20 cellular contexts compared by ENCODE assay signal in the genomic region with DNA sequence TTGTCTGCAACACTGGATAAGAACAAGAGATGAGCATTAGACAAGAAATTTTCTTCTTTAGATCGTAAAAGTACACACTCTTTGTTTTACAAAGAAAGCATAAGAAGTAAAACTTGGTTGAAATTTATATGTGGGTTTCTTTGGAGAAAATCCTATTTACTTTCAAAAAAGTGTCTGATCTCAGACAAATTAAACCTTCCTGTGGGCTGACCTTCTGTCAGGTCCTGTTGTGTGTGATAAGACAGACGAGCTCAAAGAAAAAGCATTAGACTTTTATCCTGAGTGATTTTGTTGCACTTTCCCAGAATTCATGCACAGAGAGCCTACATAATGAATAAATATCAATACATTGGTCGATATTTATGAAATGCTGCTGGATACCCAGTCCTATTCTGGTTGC.
A peak's percentile ranks its signal among the peaks of the same experiment; 100 is the strongest.
DNase-seq lines count a peak whose midpoint lies in the region; ATAC-seq and TF ChIP-seq lines count a peak whose summit lies in the region.
"Had no signal": no experiment of that assay in that cellular context is flagged by ENCODE, and none has a peak within 500 bp of the region (broad histone marks: within the 10 kb centered on the region; RNA-seq: fewer than 3 reads in every experiment).

No MANE protein-coding gene starts in this region.

- WGBS in adrenal gland, 4 donors, result 74 to 81% (median 76%) methylated on average over 3 of the region's 3 CpGs
- WGBS in mammary epithelial cell (ENCODE audit: low coverage, missing lambda C conversion rate), result 29% methylated on average over 3 of the region's 3 CpGs

- no peak overlapping the region for H3K9ac ChIP-seq in neural cell (ENCODE audit: low read length)
- no peak overlapping the region for H3K9ac ChIP-seq in neural progenitor cell
- H3K9ac ChIP-seq in mammary epithelial cell (ENCODE audit: insufficient read depth, low read length), result no peak overlapping the region
- H3K9ac ChIP-seq: BLaER1 treated with 17β-estradiol and CSF1 and Interleukin-3, amounts not matched to agents 10 nM and 100 nM had no signal

- H3K27me3 ChIP-seq in neural cell (ENCODE audit: insufficient read depth, low read depth, low read length), result no peaks in the 10 kb centered on the region
- no peaks in the 10 kb centered on the region for H3K27me3 ChIP-seq in neural progenitor cell
- no peaks in the 10 kb centered on the region for H3K27me3 ChIP-seq in adrenal gland
- no peaks in the 10 kb centered on the region for H3K27me3 ChIP-seq in mammary epithelial cell (ENCODE audit: insufficient read depth, low read length)
- H3K27me3 ChIP-seq: BLaER1 treated with 17β-estradiol and CSF1 and Interleukin-3, amounts not matched to agents 10 nM and 100 nM had no signal

- H3K36me3 Mint-ChIP-seq in neural progenitor cell, result no peaks in the 10 kb centered on the region
- H3K36me3 Mint-ChIP-seq: CD8-positive, alpha-beta T cell had no signal

- H3K27me3 Mint-ChIP-seq in neural progenitor cell (ENCODE audit: insufficient read depth, low read depth), result no peaks in the 10 kb centered on the region
- H3K27me3 Mint-ChIP-seq: B cell; CD4-positive, alpha-beta T cell had no signal

- no TSS peak for BruUV-seq in mammary epithelial cell (replicated peaks; lab: Mats Ljungman, UMichigan)

- TF ChIP-seq RAD21 in neural cell (conservative IDR thresholded peaks at IDR 0.05), result no peak

- H2AFZ ChIP-seq in neural cell (ENCODE audit: low read depth, low read length), result no peak overlapping the region
- H2AFZ ChIP-seq in neural progenitor cell (replicated peaks), result no peak overlapping the region
- no peak overlapping the region for H2AFZ ChIP-seq in mammary epithelial cell (ENCODE audit: low read depth, low read length)

- H4K20me1 ChIP-seq in neural cell (ENCODE audit: insufficient read depth) (no peaks in the 10 kb centered on the region), neural progenitor cell (ENCODE audit: low read depth) (no peaks in the 10 kb centered on the region), mammary epithelial cell (ENCODE audit: insufficient read depth, low read length) (no peaks in the 10 kb centered on the region)
- H4K20me1 ChIP-seq: BLaER1 treated with 17β-estradiol and CSF1 and Interleukin-3, amounts not matched to agents 10 nM and 100 nM had no signal

- H3K9me3 Mint-ChIP-seq in neural progenitor cell, result no peaks in the 10 kb centered on the region
- H3K9me3 Mint-ChIP-seq: CD4-positive, alpha-beta T cell had no signal

- no peak for TF ChIP-seq POLR2A in adrenal gland (IDR thresholded peaks at IDR 0.05)

- TF ChIP-seq EP300 in neural cell (conservative IDR thresholded peaks at IDR 0.05; ENCODE audit: poor library complexity, severe bottlenecking), result no peak

- intact Hi-C loops in adrenal gland (cut with DNase I) (no loop called here), mammary epithelial cell (cut with micrococcal nuclease) (no loop called here)

- no peaks in the 10 kb centered on the region for H3F3A ChIP-seq in neural cell (ENCODE audit: insufficient read depth, low read length, poor library complexity, severe bottlenecking)
- H3F3A ChIP-seq in neural progenitor cell (ENCODE audit: low read depth), result no peaks in the 10 kb centered on the region

- H3K4me3 ChIP-seq in neural cell (ENCODE audit: low read length) (peak overlapping the region; percentile 4), neural progenitor cell (no peak overlapping the region), adrenal gland (no peak overlapping the region), mammary epithelial cell (replicated peaks in 1 of 3; ENCODE audit: insufficient read depth in 1 of 3, low read depth in 2 of 3, low read length in 3 of 3) (no peak overlapping the region)
- H3K4me3 ChIP-seq: A549; BLaER1 treated with 17β-estradiol and CSF1 and Interleukin-3, amounts not matched to agents 10 nM and 100 nM; GM12878 had no signal

- in situ Hi-C loops in G401 (cut with HindIII; ENCODE audit: low sequenced_read_pairs), result no loop called here
- in situ Hi-C loops in mammary epithelial cell (cut with MboI; ENCODE audit: low sequenced_read_pairs in 2 of 2), result no loop called here

- no peak overlapping the region for H3K4me3 Mint-ChIP-seq in neural progenitor cell
- H3K4me3 Mint-ChIP-seq: B cell; CD4-positive, alpha-beta T cell; CD8-positive, alpha-beta T cell had no signal

- H3K4me1 ChIP-seq in neural progenitor cell (no peaks in the 10 kb centered on the region), adrenal gland (replicated peaks in 1 of 2) (no peaks in the 10 kb centered on the region), mammary epithelial cell (ENCODE audit: insufficient read depth, low read length) (no peaks in the 10 kb centered on the region)
- H3K4me1 ChIP-seq: A549; BLaER1 treated with 17β-estradiol and CSF1 and Interleukin-3, amounts not matched to agents 10 nM and 100 nM had no signal

- CTCF ChIA-PET in mammary epithelial cell (lab: Charles Lee; ENCODE audit: low non-redundant PET), result no interaction called here

- dilution Hi-C loops in mammary epithelial cell (cut with HindIII; ENCODE audit: low sequenced_read_pairs), result no loop called here

- H3K79me2 ChIP-seq in neural cell (replicated peaks; ENCODE audit: insufficient read depth, low read length), result no peaks in the 10 kb centered on the region
- H3K79me2 ChIP-seq in neural progenitor cell (ENCODE audit: low read depth), result no peaks in the 10 kb centered on the region
- H3K79me2 ChIP-seq in mammary epithelial cell (ENCODE audit: insufficient read depth, low read length), result no peaks in the 10 kb centered on the region

- no peak for ATAC-seq in GM19351 (IDR thresholded peaks at IDR 0.05; ENCODE audit: unreplicated experiment)
- ATAC-seq: A549; CD8-positive, alpha-beta T cell; GM12878 had no signal

- H3K27ac ChIP-seq in neural cell (ENCODE audit: low read length), result peak overlapping the region; percentile 40
- no peak overlapping the region for H3K27ac ChIP-seq in neural progenitor cell
- H3K27ac ChIP-seq in adrenal gland, result no peak overlapping the region
- H3K27ac ChIP-seq in mammary epithelial cell (ENCODE audit: insufficient read depth, low read depth, low read length), result no peak overlapping the region
- H3K27ac ChIP-seq: 22Rv1; A549; BLaER1 treated with 17β-estradiol and CSF1 and Interleukin-3, amounts not matched to agents 10 nM and 100 nM; C4-2B had no signal

- peak; percentile 63 for DNase-seq in G401 (ENCODE audit: low spot score)
- DNase-seq in cerebellar cortex (ENCODE audit: low spot score), result peak; percentile 52
- DNase-seq in neural progenitor cell (ENCODE audit: low spot score), result no peak
- DNase-seq in adrenal gland, result no peak
- no peak for DNase-seq in mammary epithelial cell
- DNase-seq: AML-193; Caco-2; Calu3; CD4-positive, alpha-beta T cell; CD8-positive, alpha-beta T cell; DMS79 treated with DMSO at 0.1 percent for 48 hours; GDM1 had no signal

- peak overlapping the region; percentile 81 for H3K27ac Mint-ChIP-seq in neural progenitor cell
- H3K27ac Mint-ChIP-seq: B cell; CD4-positive, alpha-beta T cell; CD8-positive, alpha-beta T cell had no signal

- no peaks in the 10 kb centered on the region for H3K9me2 ChIP-seq in neural cell (ENCODE audit: insufficient read depth, low read length)

- H3K36me3 ChIP-seq in neural cell (ENCODE audit: insufficient read depth, low read length) (no peaks in the 10 kb centered on the region), neural progenitor cell (no peaks in the 10 kb centered on the region), adrenal gland (replicated peaks in 1 of 2) (no peaks in the 10 kb centered on the region), mammary epithelial cell (ENCODE audit: insufficient read depth, low read length) (no peaks in the 10 kb centered on the region)
- H3K36me3 ChIP-seq: BLaER1 treated with 17β-estradiol and CSF1 and Interleukin-3, amounts not matched to agents 10 nM and 100 nM had no signal

- H3K4me2 ChIP-seq in neural cell (ENCODE audit: low read length) (no peak overlapping the region), neural progenitor cell (no peak overlapping the region), mammary epithelial cell (ENCODE audit: insufficient read depth, low read depth, low read length) (no peak overlapping the region)
- H3K4me2 ChIP-seq: A549; BLaER1 treated with 17β-estradiol and CSF1 and Interleukin-3, amounts not matched to agents 10 nM and 100 nM had no signal

- peaks cover 17% of the 10 kb centered on the region for H3K4me1 Mint-ChIP-seq in neural progenitor cell
- H3K4me1 Mint-ChIP-seq: B cell had no signal

- H3K9me3 ChIP-seq in neural cell (ENCODE audit: low read length) (no peaks in the 10 kb centered on the region), neural progenitor cell (ENCODE audit: low read depth) (no peaks in the 10 kb centered on the region), adrenal gland (replicated peaks in 1 of 3) (no peaks in the 10 kb centered on the region), mammary epithelial cell (replicated peaks; ENCODE audit: insufficient read depth, low read length) (no peaks in the 10 kb centered on the region)
- H3K9me3 ChIP-seq: A549; BLaER1 treated with 17β-estradiol and CSF1 and Interleukin-3, amounts not matched to agents 10 nM and 100 nM; Caco-2 had no signal

- TF ChIP-seq CTCF in neural cell (IDR thresholded peaks at IDR 0.05; ENCODE audit: poor library complexity, severe bottlenecking) (no peak), neural progenitor cell (IDR thresholded peaks at IDR 0.05) (no peak), adrenal gland (IDR thresholded peaks at IDR 0.05) (no peak), mammary epithelial cell (conservative IDR thresholded peaks at IDR 0.05 in 1 of 2, IDR thresholded peaks at IDR 0.05 in 1 of 2; ENCODE audit: extremely low read depth in 1 of 2, insufficient read depth in 1 of 2, low read depth in 1 of 2, low read length in 2 of 2) (no peak)

Comparison
In these comparisons a context has a peak if more than half of its experiments do, and no peak if none do; other contexts are left out.
1. DNase-seq: peak in G401 (single experiment) and cerebellar cortex (single experiment); none in neural progenitor cell (single experiment), adrenal gland (0 of 7) and mammary epithelial cell (single experiment).